35 cellular contexts compared by ENCODE assay signal in the genomic region with DNA sequence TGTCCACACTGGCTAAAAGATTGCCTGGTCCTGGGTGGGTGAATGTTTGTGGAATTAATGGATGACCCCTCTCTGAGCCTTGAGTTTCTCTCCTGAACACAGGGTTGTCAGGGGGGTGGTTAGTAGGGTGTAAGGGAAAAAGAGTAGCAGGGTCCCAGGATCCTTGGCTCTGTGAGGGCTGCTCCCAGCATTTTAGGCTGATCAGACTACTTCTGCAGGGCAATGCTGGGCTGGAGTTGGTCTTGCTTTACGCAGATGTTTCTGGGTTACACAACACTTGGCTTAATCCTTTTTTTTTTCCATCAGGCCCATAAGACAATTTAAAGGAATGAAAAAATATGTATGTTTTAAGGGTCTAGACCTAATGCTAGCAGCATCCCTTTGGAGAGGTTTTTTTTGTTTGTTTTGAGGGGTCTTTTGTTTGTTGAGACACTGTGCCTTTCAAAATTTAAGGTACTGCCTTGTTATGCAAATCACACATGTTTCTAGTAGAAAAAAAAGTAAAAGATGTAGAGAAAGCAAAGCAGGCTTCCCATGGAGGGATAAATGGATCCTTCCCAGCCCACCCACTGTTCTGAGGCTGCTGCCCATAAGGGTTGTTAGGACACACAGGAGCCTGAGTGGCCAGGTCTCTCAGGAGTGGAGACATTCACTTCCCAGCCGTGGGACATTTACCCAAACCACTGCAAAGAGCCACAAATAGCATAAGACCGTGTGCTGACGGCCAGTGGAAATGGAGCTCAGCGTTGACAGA.
"Had no signal": no experiment of that assay in that cellular context is flagged by ENCODE, and none has a peak within 500 bp of the region (broad histone marks: within the 10 kb centered on the region; RNA-seq: fewer than 3 reads in every experiment).

No MANE protein-coding gene starts in this region.

- H3K4me1 Mint-ChIP-seq: activated CD4-positive, alpha-beta T cell treated with anti-CD3 and anti-CD28 coated beads for 36 hours; activated CD4-positive, alpha-beta T cell treated with anti-CD3 and anti-CD28 coated beads, Interleukin-2, amount 10 ng/mL, durations not matched to agents 24 days and 14 days; activated T-helper 17 cell treated with anti-CD3 and anti-CD28 coated beads, Interleukin-2, amount 50 U/mL, for 72 hours; T-helper 17 cell had no signal

- H3K36me3 Mint-ChIP-seq: activated CD4-positive, alpha-beta memory T cell treated with anti-CD3 and anti-CD28 coated beads for 36 hours; activated naive CD8-positive, alpha-beta T cell had no signal

- H3K9me3 Mint-ChIP-seq: activated CD4-positive, alpha-beta memory T cell treated with anti-CD3 and anti-CD28 coated beads for 36 hours; activated CD4-positive, alpha-beta T cell treated with anti-CD3 and anti-CD28 coated beads, Interleukin-2, amount 10 ng/mL, durations not matched to agents 24 days and 14 days; activated T-cell treated with anti-CD3 and anti-CD28 coated beads, Interleukin-2, amount 50 U/mL, for 4 hours; T-helper 2 cell treated with Interferon-gamma antibody and Interleukin-4, amounts not matched to agents 5 μg/mL and 100 μg/mL, for 36 hours had no signal

- H3K27me3 Mint-ChIP-seq: activated CD4-positive, alpha-beta memory T cell treated with anti-CD3 and anti-CD28 coated beads for 36 hours; activated CD4-positive, alpha-beta T cell treated with anti-CD3 and anti-CD28 coated beads for 36 hours; activated CD4-positive, alpha-beta T cell treated with anti-CD3 and anti-CD28 coated beads, Interleukin-2, amount 10 ng/mL, durations not matched to agents 24 days and 14 days; activated naive CD8-positive, alpha-beta T cell had no signal

- H3K4me1 ChIP-seq: esophagus squamous epithelium, gastrocnemius medialis, heart left ventricle had no signal

- H3K27ac Mint-ChIP-seq: activated CD4-positive, alpha-beta memory T cell treated with anti-CD3 and anti-CD28 coated beads for 36 hours; activated CD4-positive, alpha-beta T cell treated with anti-CD3 and anti-CD28 coated beads for 36 hours; activated CD4-positive, alpha-beta T cell treated with anti-CD3 and anti-CD28 coated beads, Interleukin-2, amount 10 ng/mL, durations not matched to agents 24 days and 14 days; activated naive CD8-positive, alpha-beta T cell; activated T-helper 17 cell treated with anti-CD3 and anti-CD28 coated beads, Interleukin-2, amount 50 U/mL, for 72 hours; T-helper 17 cell; T-helper 2 cell treated with Interferon-gamma antibody and Interleukin-4, amounts not matched to agents 5 μg/mL and 100 μg/mL, for 36 hours had no signal

- H3K36me3 ChIP-seq: brain microvascular endothelial cell, esophagus squamous epithelium, gastrocnemius medialis, heart left ventricle, WERI-Rb-1 had no signal

- H3K4me3 Mint-ChIP-seq: activated CD4-positive, alpha-beta memory T cell treated with anti-CD3 and anti-CD28 coated beads for 36 hours; activated CD4-positive, alpha-beta T cell treated with anti-CD3 and anti-CD28 coated beads for 36 hours; activated CD4-positive, alpha-beta T cell treated with anti-CD3 and anti-CD28 coated beads, Interleukin-2, amount 10 ng/mL, durations not matched to agents 24 days and 14 days; activated naive CD8-positive, alpha-beta T cell; activated T-cell treated with anti-CD3 and anti-CD28 coated beads, Interleukin-2, amount 50 U/mL, for 4 hours; activated T-helper 17 cell treated with anti-CD3 and anti-CD28 coated beads, Interleukin-2, amount 50 U/mL, for 72 hours; T-helper 17 cell; T-helper 2 cell treated with Interferon-gamma antibody and Interleukin-4, amounts not matched to agents 5 μg/mL and 100 μg/mL, for 36 hours had no signal

- H3K9me3 ChIP-seq: esophagus squamous epithelium, gastrocnemius medialis, heart left ventricle had no signal

- FAIRE-seq: astrocyte, colon, endometrium, endothelial cell of umbilical vein had no signal

- H3K27me3 ChIP-seq: brain microvascular endothelial cell, esophagus squamous epithelium, gastrocnemius medialis, heart left ventricle had no signal

- H3K27ac ChIP-seq: brain microvascular endothelial cell, epithelial cell of prostate, esophagus squamous epithelium, gastrocnemius medialis, heart left ventricle, WERI-Rb-1 had no signal

- H3K4me3 ChIP-seq: esophagus squamous epithelium, gastrocnemius medialis, heart left ventricle had no signal

- DNase-seq: activated CD4-positive, alpha-beta memory T cell treated with anti-CD3 and anti-CD28 coated beads for 36 hours; activated CD4-positive, alpha-beta T cell treated with anti-CD3 and anti-CD28 coated beads for 36 hours; activated CD4-positive, alpha-beta T cell treated with anti-CD3 and anti-CD28 coated beads, Interleukin-2, amount 10 ng/mL, durations not matched to agents 24 days and 14 days; activated CD4-positive, CD25-positive, alpha-beta regulatory T cell; activated CD4-positive, CD25-positive, alpha-beta regulatory T cell treated with anti-CD3 and anti-CD28 coated beads, Interleukin-2, amount 50 U/mL, for 72 hours; activated CD8-positive, alpha-beta memory T cell treated with anti-CD3 and anti-CD28 coated beads, Interleukin-2, amount 50 U/mL, for 48 hours; activated effector memory CD4-positive, alpha-beta T cell treated with Interleukin-2 at 50 U/mL for 16 hours; activated gamma-delta T cell treated with Interleukin-2 at 50 U/mL for 16 hours; activated naive CD4-positive, alpha-beta T cell treated with anti-CD3 and anti-CD28 coated beads, Interleukin-2, amount 50 U/mL, for 16 hours; activated naive CD4-positive, alpha-beta T cell treated with Interleukin-2 at 50 U/mL for 16 hours; activated T-cell treated with anti-CD3 and anti-CD28 coated beads, Interleukin-2, amount 50 U/mL, for 4 hours; amniotic stem cell; anterior cingulate cortex; brain microvascular endothelial cell; caudate nucleus; cortex of kidney; dermis blood vessel endothelial cell; effector CD8-positive, alpha-beta T cell; esophagus squamous epithelium; foreskin fibroblast; gastrocnemius medialis; glutamatergic neuron; heart left ventricle; T-helper 1 cell; T-helper 17 cell; T1000; WERI-Rb-1 had no signal

- ATAC-seq: activated CD4-positive, alpha-beta T cell treated with anti-CD3 and anti-CD28 coated beads for 36 hours; activated T-cell treated with anti-CD3 and anti-CD28 coated beads, Interleukin-2, amount 50 U/mL, for 4 hours; activated T-helper 17 cell treated with anti-CD3 and anti-CD28 coated beads, Interleukin-2, amount 50 U/mL, for 72 hours; gastrocnemius medialis; heart left ventricle; T-helper 17 cell had no signal
